Comparison of ENCODE assay signal across 13 cellular contexts in the genomic region with DNA sequence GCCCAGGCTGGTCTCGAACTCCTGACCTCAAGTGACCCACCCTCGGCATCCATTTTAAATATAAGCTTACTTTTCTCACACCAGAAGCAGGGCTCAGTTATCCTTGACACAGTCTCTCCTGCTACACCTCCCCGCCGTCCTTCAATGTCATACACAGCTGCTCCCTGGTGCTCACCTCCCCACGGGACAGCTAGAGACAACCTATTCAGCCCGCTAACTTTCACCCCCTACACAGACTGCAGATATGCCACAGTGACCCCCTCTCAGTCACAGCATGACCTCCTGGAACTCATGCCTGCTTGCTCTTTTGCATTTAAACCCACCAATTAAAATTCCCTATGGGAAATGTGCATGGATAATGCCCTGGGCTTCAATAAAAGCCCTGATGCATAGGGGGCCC. TPM values are rescaled to one million over a fixed set of nuclear protein-coding genes. Genes with fewer than 3 reads are reported as not detected.
DNase-seq lines count a peak whose midpoint lies in the region; ATAC-seq and TF ChIP-seq lines count a peak whose summit lies in the region.
"Had no signal": no experiment of that assay in that cellular context is flagged by ENCODE, and none has a peak within 500 bp of the region (broad histone marks: within the 10 kb centered on the region; RNA-seq: fewer than 3 reads in every experiment).

No MANE protein-coding gene starts in this region.

- H3K27me3 ChIP-seq in body of pancreas (no peaks in the 10 kb centered on the region), smooth muscle cell (ENCODE audit: low read depth) (peaks cover 4% of the 10 kb centered on the region), upper lobe of left lung (no peaks in the 10 kb centered on the region)
- H3K27me3 ChIP-seq: BE2C had no signal

- TF ChIP-seq EP300 in upper lobe of left lung (IDR thresholded peaks at IDR 0.05) = no peak

- no peaks in the 10 kb centered on the region for H3K9me3 ChIP-seq in body of pancreas
- H3K9me3 ChIP-seq in smooth muscle cell (replicated peaks; ENCODE audit: low read depth) = no peaks in the 10 kb centered on the region
- H3K9me3 ChIP-seq in upper lobe of left lung = no peaks in the 10 kb centered on the region
- H3K9me3 ChIP-seq: BE2C had no signal

- H2AFZ ChIP-seq in smooth muscle cell (ENCODE audit: low read depth) = no peak overlapping the region

- peaks cover 8% of the 10 kb centered on the region for H3K27me3 Mint-ChIP-seq in osteocyte (ENCODE audit: unreplicated experiment)
- H3K27me3 Mint-ChIP-seq: CD4-positive, CD25-positive, alpha-beta regulatory T cell had no signal

- WGBS in body of pancreas, 2 donors = 40 to 51% methylated on average over 6 of the region's 6 CpGs
- WGBS in smooth muscle cell (ENCODE audit: low lambda C conversion rate) = 91% methylated on average over 6 of the region's 6 CpGs
- WGBS in upper lobe of left lung, 2 donors = 82 to 90% methylated on average over 6 of the region's 6 CpGs

- intact Hi-C loops in body of pancreas (cut with DNase I) = no loop called here

- no peak for ATAC-seq in body of pancreas
- ATAC-seq in upper lobe of left lung (ENCODE audit: low FRiP score in 2 of 2) = no peak

- no peak overlapping the region for H3K9ac ChIP-seq in smooth muscle cell (ENCODE audit: low read depth)

- H3K4me2 ChIP-seq in smooth muscle cell = no peak overlapping the region

- no peak overlapping the region for H3K4me3 Mint-ChIP-seq in osteocyte (ENCODE audit: unreplicated experiment)
- H3K4me3 Mint-ChIP-seq: CD4-positive, CD25-positive, alpha-beta regulatory T cell; CD8-positive, alpha-beta memory T cell; H9 had no signal

- H3K4me1 Mint-ChIP-seq in osteocyte (ENCODE audit: unreplicated experiment) = no peaks in the 10 kb centered on the region
- H3K4me1 Mint-ChIP-seq: CD4-positive, CD25-positive, alpha-beta regulatory T cell; CD8-positive, alpha-beta memory T cell had no signal

- DNase-seq in NCI-H69 (lab: John Stamatoyannopoulos, UW) (peak; percentile 51), body of pancreas (peak in 2 of 4 donors; percentile 31 to 41), osteocyte (ENCODE audit: extremely low spot score, unreplicated experiment) (peak; percentile 57), hippocampal formation (lab: John Stamatoyannopoulos, UW) (no peak), smooth muscle cell (lab: John Stamatoyannopoulos, UW; ENCODE audit: unreplicated experiment) (no peak), upper lobe of left lung (no peak)
- DNase-seq: ACHN; BE2C; C1 segment of cervical spinal cord; CD4-positive, CD25-positive, alpha-beta regulatory T cell; CD8-positive, alpha-beta memory T cell; COR-L47; H9 had no signal

- TF ChIP-seq POLR2A in body of pancreas (IDR thresholded peaks at IDR 0.05) (no peak), upper lobe of left lung (IDR thresholded peaks at IDR 0.05) (no peak)

- no peaks in the 10 kb centered on the region for H3K36me3 ChIP-seq in body of pancreas (replicated peaks in 1 of 2; ENCODE audit: insufficient read depth in 1 of 2, low read depth in 2 of 2)
- H3K36me3 ChIP-seq in smooth muscle cell (ENCODE audit: low read depth) = no peaks in the 10 kb centered on the region
- H3K36me3 ChIP-seq in upper lobe of left lung = no peaks in the 10 kb centered on the region
- H3K36me3 ChIP-seq: BE2C had no signal

- no peaks in the 10 kb centered on the region for H4K20me1 ChIP-seq in smooth muscle cell (ENCODE audit: low read depth)

- H3K79me2 ChIP-seq in smooth muscle cell (ENCODE audit: low read depth) = no peaks in the 10 kb centered on the region

- H3K4me3 ChIP-seq in body of pancreas = no peak overlapping the region
- H3K4me3 ChIP-seq in smooth muscle cell = no peak overlapping the region
- no peak overlapping the region for H3K4me3 ChIP-seq in upper lobe of left lung

- no peaks in the 10 kb centered on the region for H3K9me3 Mint-ChIP-seq in osteocyte (ENCODE audit: unreplicated experiment)
- H3K9me3 Mint-ChIP-seq: CD4-positive, CD25-positive, alpha-beta regulatory T cell; CD8-positive, alpha-beta memory T cell; H9 had no signal

- no peak for TF ChIP-seq CTCF in body of pancreas (IDR thresholded peaks at IDR 0.05)
- no peak for TF ChIP-seq CTCF in osteocyte (IDR thresholded peaks at IDR 0.05)
- TF ChIP-seq CTCF in smooth muscle cell (IDR thresholded peaks at IDR 0.05; ENCODE audit: borderline replicate concordance, insufficient read depth, poor library complexity, severe bottlenecking) = no peak
- TF ChIP-seq CTCF in upper lobe of left lung (IDR thresholded peaks at IDR 0.05) = no peak

- H3K4me1 ChIP-seq in body of pancreas (peaks cover 25% of the 10 kb centered on the region), smooth muscle cell (ENCODE audit: low read depth) (peaks cover 8% of the 10 kb centered on the region), upper lobe of left lung (no peaks in the 10 kb centered on the region)
- H3K4me1 ChIP-seq: BE2C had no signal

- H3F3A ChIP-seq in smooth muscle cell (ENCODE audit: low read depth) = no peaks in the 10 kb centered on the region

- no peak overlapping the region for H3K27ac Mint-ChIP-seq in osteocyte (ENCODE audit: unreplicated experiment)
- H3K27ac Mint-ChIP-seq: CD4-positive, CD25-positive, alpha-beta regulatory T cell; CD8-positive, alpha-beta memory T cell; H9 had no signal

- no peaks in the 10 kb centered on the region for H3K36me3 Mint-ChIP-seq in osteocyte (ENCODE audit: unreplicated experiment)
- H3K36me3 Mint-ChIP-seq: CD4-positive, CD25-positive, alpha-beta regulatory T cell; CD8-positive, alpha-beta memory T cell had no signal

- H3K27ac ChIP-seq in body of pancreas (peak overlapping the region in 3 of 4 donors; percentile 60 to 74 (median 62)), smooth muscle cell (ENCODE audit: low read depth) (no peak overlapping the region), upper lobe of left lung (no peak overlapping the region)

RNA-seq across cellular contexts. Expression of a gene that starts 44.2 kb away (rescaled TPM):
- total RNA-seq in body of pancreas (1 to 10 TPM; 5.9 to 9.3 TPM), osteocyte (95.5 and 98.1 TPM in 2 replicates), smooth muscle cell (13.5 and 23.4 TPM in 2 replicates), upper lobe of left lung (100 to 1,000 TPM in 1 of 6 donors, 10 to 100 TPM in 4, 1 to 10 TPM in 1; 5.8 to 107 (median 22.0) TPM)
- 9.1 and 25.5 TPM in 2 replicates for polyA plus RNA-seq in smooth muscle cell
- total RNA-seq: CD4-positive, CD25-positive, alpha-beta regulatory T cell had no signal
- polyA plus RNA-seq: CD4-positive, CD25-positive, alpha-beta regulatory T cell; CD8-positive, alpha-beta memory T cell had no signal

Comparison
In these comparisons a context has a peak if more than half of its experiments do, and no peak if none do; other contexts are left out.
1. DNase-seq: peak in NCI-H69 (single experiment) and osteocyte (single experiment); none in hippocampal formation (0 of 2), smooth muscle cell (single experiment) and upper lobe of left lung (0 of 2).
2. H3K27ac ChIP-seq: peak in body of pancreas (3 of 4); none in smooth muscle cell (single experiment) and upper lobe of left lung (0 of 4).